24 cellular contexts compared by ENCODE assay signal in the genomic region with DNA sequence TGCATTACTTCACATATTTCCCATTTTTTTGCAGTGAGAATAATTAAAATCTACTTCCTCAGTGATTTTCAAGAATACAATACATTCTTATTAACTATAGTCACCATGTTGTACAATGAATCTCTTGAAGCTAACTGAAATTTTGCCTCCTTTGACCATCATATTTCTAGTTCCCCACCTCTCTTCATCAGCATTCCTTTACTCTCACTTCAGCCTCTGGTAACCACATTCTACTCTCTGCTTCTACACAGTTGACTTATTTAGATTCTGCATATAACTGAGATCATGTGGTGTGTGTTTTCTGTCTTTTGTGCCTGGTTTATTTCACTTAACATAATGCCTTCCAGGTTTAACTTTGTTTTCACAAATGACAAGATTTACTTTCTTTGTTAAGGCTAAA.
"Had no signal": no experiment of that assay in that cellular context is flagged by ENCODE, and none has a peak within 500 bp of the region (broad histone marks: within the 10 kb centered on the region; RNA-seq: fewer than 3 reads in every experiment).

No MANE protein-coding gene starts in this region.

- H3K4me1 ChIP-seq: heart right ventricle, left ventricle myocardium inferior, lower lobe of right lung, parathyroid adenoma, prostate gland, spleen, tibial artery, upper lobe of right lung, vagina had no signal

- H3K36me3 ChIP-seq: gastrocnemius medialis, heart right ventricle, left ventricle myocardium inferior, lower lobe of right lung, prostate gland, right lobe of liver, spleen, tibial artery, upper lobe of right lung, vagina had no signal

- H3K9me3 ChIP-seq: gastrocnemius medialis, left ventricle myocardium inferior, lower lobe of right lung, prostate gland, right lobe of liver, spleen, tibial artery, upper lobe of right lung, vagina had no signal

- DNase-seq: effector CD8-positive, alpha-beta T cell; gastrocnemius medialis; heart right ventricle; hypothalamus; islet precursor cell; left cardiac atrium; left ventricle myocardium inferior; lower lobe of right lung; mesendoderm; naive B cell; occipital lobe; retina; right lobe of liver; spleen; stimulated activated CD4-positive, alpha-beta T cell treated with anti-CD3 and anti-CD28 coated beads, Interleukin-15, amount 100 ng/mL, for 24 hours; stimulated activated CD4-positive, alpha-beta T cell treated with anti-CD3 and anti-CD28 coated beads, Interleukin-1b, Interleukin-23, amount 100 ng/mL, for 48 hours; stimulated activated CD4-positive, alpha-beta T cell treated with anti-CD3 and anti-CD28 coated beads, Interleukin-4, amount 100 ng/mL, for 24 hours; tibial artery; upper lobe of right lung had no signal

- H3K4me3 ChIP-seq: coronary artery, gastrocnemius medialis, heart right ventricle, left ventricle myocardium inferior, lower lobe of right lung, prostate gland, right lobe of liver, spleen, tibial artery, upper lobe of right lung, vagina had no signal

- ATAC-seq: gastrocnemius medialis; heart right ventricle; left cardiac atrium; lower lobe of right lung; right lobe of liver; stimulated activated memory B cell treated with anti-CD40 and anti-IgM and Interleukin-4, amounts not matched to agents 10 μg/mL and 1 μg/mL and 100 μg/mL, for 72 hours; upper lobe of right lung had no signal

- H3K27ac ChIP-seq: coronary artery, heart right ventricle, left ventricle myocardium inferior, lower lobe of right lung, parathyroid adenoma, prostate gland, right lobe of liver, spleen, tibial artery, upper lobe of right lung, vagina had no signal

- H3K27me3 ChIP-seq: gastrocnemius medialis, heart right ventricle, right lobe of liver, spleen, tibial artery, upper lobe of right lung, vagina had no signal
